1 cellular context compared by ENCODE assay signal in genomic region chr6:71333700-71334099, GRCh38.
TF ChIP-seq lines count a peak whose summit lies in the region.

No MANE protein-coding gene starts in this region.

TF ChIP-seq in IMR-90, 13 proteins besides CTCF, POLR2A, EP300 and RAD21:
- TF ChIP-seq MAFK (IDR thresholded peaks at IDR 0.05; ENCODE audit: low read depth, low read length) (peak; percentile 48; the same call in 1 of the 2 replicates), MAZ (IDR thresholded peaks at IDR 0.05; ENCODE audit: borderline replicate concordance, low read depth, low read length) (no peak), ELK1 (IDR thresholded peaks at IDR 0.05; ENCODE audit: borderline replicate concordance, low read depth, low read length) (no peak), NFE2L2 (IDR thresholded peaks at IDR 0.05; ENCODE audit: low read depth, low read length) (peak; percentile 83), MXI1 (IDR thresholded peaks at IDR 0.05; ENCODE audit: borderline replicate concordance, low read depth, low read length) (no peak), CHD1 (IDR thresholded peaks at IDR 0.05; ENCODE audit: low read depth, low read length) (no peak), FOS (IDR thresholded peaks at IDR 0.05; ENCODE audit: low read depth, low read length) (peak; percentile 63; the same call in 1 of the 2 replicates), RCOR1 (IDR thresholded peaks at IDR 0.05; ENCODE audit: insufficient replicate concordance, low read length) (no peak), SMC3 (IDR thresholded peaks at IDR 0.05; ENCODE audit: low read depth, low read length) (no peak), RFX5 (IDR thresholded peaks at IDR 0.05; ENCODE audit: low read depth, low read length) (no peak), CEBPB (IDR thresholded peaks at IDR 0.05; ENCODE audit: low read depth, low read length) (peak; percentile 98), BHLHE40 (IDR thresholded peaks at IDR 0.05; ENCODE audit: low read depth, low read length) (peak; percentile 36), USF2 (IDR thresholded peaks at IDR 0.05; ENCODE audit: low read depth, low read length) (no peak)
